Comparison of ENCODE assay signal across 24 cellular contexts in genomic region chr2:128271891-128272585, GRCh38. TPM values are rescaled to one million over a fixed set of nuclear protein-coding genes. Genes with fewer than 3 reads are reported as not detected.
DNase-seq lines count a peak whose midpoint lies in the region; ATAC-seq and TF ChIP-seq lines count a peak whose summit lies in the region.
"Had no signal": no experiment of that assay in that cellular context is flagged by ENCODE, and none has a peak within 500 bp of the region (broad histone marks: within the 10 kb centered on the region; RNA-seq: fewer than 3 reads in every experiment).

No MANE protein-coding gene starts in this region.

- H4K8ac ChIP-seq in trophoblast cell (ENCODE audit: low read depth, low read length): no peak overlapping the region

- peaks cover 4% of the 10 kb centered on the region for H3K36me3 ChIP-seq in H7 (replicated peaks; ENCODE audit: control insufficient read depth, insufficient read depth, low read length)
- peaks cover 25% of the 10 kb centered on the region for H3K36me3 ChIP-seq in WERI-Rb-1
- H3K36me3 ChIP-seq in trophoblast cell (ENCODE audit: control insufficient read depth in 1 of 2, insufficient read depth in 2 of 2, low read length in 2 of 2): peaks cover 10 to 21% of the 10 kb centered on the region in 2 experiments
- H3K36me3 ChIP-seq in GM23338 (ENCODE audit: insufficient read depth): no peaks in the 10 kb centered on the region
- H3K36me3 ChIP-seq: breast epithelium, colonic mucosa, uterus had no signal

- H2AFZ ChIP-seq in trophoblast cell (ENCODE audit: insufficient read depth, low read length, poor library complexity) (no peak overlapping the region), GM23338 (no peak overlapping the region)
- H2AFZ ChIP-seq: hepatocyte had no signal

- H3K23ac ChIP-seq in trophoblast cell (ENCODE audit: low read length): no peak overlapping the region

- H3K36me3 Mint-ChIP-seq in GM23338 (ENCODE audit: low read depth): peaks cover 32% of the 10 kb centered on the region

- H3K4me1 ChIP-seq in trophoblast cell (ENCODE audit: control insufficient read depth in 1 of 2, insufficient read depth in 2 of 2, low read length in 2 of 2): peaks cover 8 to 9% of the 10 kb centered on the region in 2 experiments
- no peaks in the 10 kb centered on the region for H3K4me1 ChIP-seq in GM23338 (ENCODE audit: insufficient read depth)
- H3K4me1 ChIP-seq: breast epithelium, colonic mucosa, uterus had no signal

- H3K4me3 ChIP-seq in H7 (ENCODE audit: insufficient read depth, low read depth, low read length): no peak overlapping the region
- no peak overlapping the region for H3K4me3 ChIP-seq in WERI-Rb-1 (ENCODE audit: low read depth, low read length)
- no peak overlapping the region for H3K4me3 ChIP-seq in trophoblast cell (ENCODE audit: low read depth, low read length)
- H3K4me3 ChIP-seq in GM23338: no peak overlapping the region
- H3K4me3 ChIP-seq: breast epithelium, colonic mucosa, hepatocyte, suprapubic skin, uterus had no signal

- no peak overlapping the region for H3K4me3 Mint-ChIP-seq in GM23338
- H3K4me3 Mint-ChIP-seq: activated CD4-positive, alpha-beta T cell treated with anti-CD3 and anti-CD28 coated beads for 36 hours; T-helper 17 cell had no signal

- no peak overlapping the region for H2BK5ac ChIP-seq in trophoblast cell (ENCODE audit: low read depth, low read length, poor library complexity)

- no peak overlapping the region for H3K14ac ChIP-seq in trophoblast cell (ENCODE audit: low read length)

- H3K18ac ChIP-seq in trophoblast cell (ENCODE audit: low read length): peak overlapping the region; percentile 1

- peaks cover 2% of the 10 kb centered on the region for H3K9me3 ChIP-seq in WERI-Rb-1 (ENCODE audit: severe bottlenecking)
- H3K9me3 ChIP-seq in trophoblast cell (ENCODE audit: insufficient read depth, low read depth, low read length): peaks cover 2% of the 10 kb centered on the region
- H3K9me3 ChIP-seq: colonic mucosa, SK-N-SH, suprapubic skin, uterus had no signal

- H3K27me3 Mint-ChIP-seq in GM23338 (ENCODE audit: insufficient read depth, low read depth, poor library complexity): peaks cover 10% of the 10 kb centered on the region
- H3K27me3 Mint-ChIP-seq: activated CD4-positive, alpha-beta T cell treated with anti-CD3 and anti-CD28 coated beads for 36 hours; T-helper 17 cell had no signal

- H4K20me1 ChIP-seq in GM23338 (replicated peaks; ENCODE audit: insufficient read depth): peaks cover 21% of the 10 kb centered on the region

- H4K12ac ChIP-seq in trophoblast cell (ENCODE audit: low read depth, low read length): no peak overlapping the region

- DNase-seq in H7 (peak; percentile 39), WERI-Rb-1 (peak; percentile 4), head of caudate nucleus (peak in 24 of 42 donors; percentile 13 to 75 (median 45)), trophoblast cell (no peak), GM23338 (ENCODE audit: low spot score) (no peak)
- DNase-seq in activated naive CD4-positive, alpha-beta T cell (lab: John Stamatoyannopoulos, UW): no peak
- DNase-seq: colonic mucosa; DMS79; foreskin melanocyte; mesendoderm; occipital lobe; SK-N-SH; stimulated activated CD4-positive, alpha-beta T cell treated with anti-CD3 and anti-CD28 coated beads, Interleukin-4, amount 100 ng/mL, for 1 hour; uterus had no signal

- H3K4ac ChIP-seq in trophoblast cell (ENCODE audit: low read depth, low read length): no peak overlapping the region

- no peaks in the 10 kb centered on the region for H3K9me3 Mint-ChIP-seq in GM23338

- H3K79me1 ChIP-seq in trophoblast cell (ENCODE audit: low read length): no peaks in the 10 kb centered on the region

- H2BK12ac ChIP-seq in trophoblast cell (ENCODE audit: low read length): no peak overlapping the region

- H3K4me1 Mint-ChIP-seq in GM23338: no peaks in the 10 kb centered on the region; the same call in 1 of the 3 replicates
- H3K4me1 Mint-ChIP-seq: activated CD4-positive, alpha-beta T cell treated with anti-CD3 and anti-CD28 coated beads for 36 hours had no signal

- TF ChIP-seq CTCF in WERI-Rb-1 (IDR thresholded peaks at IDR 0.05; ENCODE audit: low read depth, low read length) (no peak), GM23338 (conservative IDR thresholded peaks at IDR 0.05; ENCODE audit: low read depth in 2 of 2) (no peak)

- no peaks in the 10 kb centered on the region for H3K9me2 ChIP-seq in GM23338 (ENCODE audit: insufficient read depth)
- H3K9me2 ChIP-seq: SK-N-SH had no signal

- H2AK5ac ChIP-seq in trophoblast cell (ENCODE audit: low read length): no peak overlapping the region

- H3K4me2 ChIP-seq in trophoblast cell (ENCODE audit: low read length) (no peak overlapping the region), GM23338 (no peak overlapping the region)
- H3K4me2 ChIP-seq: hepatocyte, SK-N-SH had no signal

- no peak overlapping the region for H4K91ac ChIP-seq in trophoblast cell (ENCODE audit: low read depth, low read length)

- H3F3A ChIP-seq in GM23338 (replicated peaks; ENCODE audit: low read depth): no peaks in the 10 kb centered on the region

- H3K27ac ChIP-seq in WERI-Rb-1 (no peak overlapping the region), trophoblast cell (ENCODE audit: low read depth, low read length) (no peak overlapping the region), GM23338 (ENCODE audit: low read depth) (no peak overlapping the region)
- H3K27ac ChIP-seq: breast epithelium, C4-2B, colonic mucosa, hepatocyte, suprapubic skin, uterus had no signal

- intact Hi-C loops in head of caudate nucleus (cut with DNase I): loop anchor here (5.0 kb wide), 1 partner anchor 35 kb away; no protein-coding TSS in a partner anchor

- no peak for ATAC-seq in GM18520 (IDR thresholded peaks at IDR 0.05; ENCODE audit: unreplicated experiment)
- ATAC-seq in GM19463 (IDR thresholded peaks at IDR 0.05; ENCODE audit: unreplicated experiment): no peak
- ATAC-seq in GM23338: no peak
- ATAC-seq: activated CD4-positive, alpha-beta T cell treated with anti-CD3 and anti-CD28 coated beads for 36 hours; esophagus mucosa; left colon; T-helper 17 cell had no signal

- WGBS in trophoblast cell (ENCODE audit: extremely low coverage, insufficient coverage, insufficient read length): no CpG with 5 or more reads among the region's 20 CpGs

- H3K79me2 ChIP-seq in trophoblast cell (ENCODE audit: control insufficient read depth, insufficient read depth, low read length, poor library complexity) (no peaks in the 10 kb centered on the region), GM23338 (replicated peaks; ENCODE audit: insufficient read depth) (peaks cover 42% of the 10 kb centered on the region)

- H3K9ac ChIP-seq in trophoblast cell (ENCODE audit: low read length): no peak overlapping the region
- H3K9ac ChIP-seq: SK-N-SH had no signal

- H2BK120ac ChIP-seq in trophoblast cell (ENCODE audit: insufficient read depth, low read length, poor library complexity): no peak overlapping the region

- no peak overlapping the region for H3K27ac Mint-ChIP-seq in GM23338
- H3K27ac Mint-ChIP-seq: activated CD4-positive, alpha-beta T cell treated with anti-CD3 and anti-CD28 coated beads for 36 hours; T-helper 17 cell had no signal

- H3K27me3 ChIP-seq in H7 (ENCODE audit: control insufficient read depth, insufficient read depth, low read length) (no peaks in the 10 kb centered on the region), WERI-Rb-1 (ENCODE audit: insufficient read depth, low read depth, severe bottlenecking) (no peaks in the 10 kb centered on the region), trophoblast cell (ENCODE audit: insufficient read depth, low read length) (no peaks in the 10 kb centered on the region), GM23338 (ENCODE audit: insufficient read depth) (no peaks in the 10 kb centered on the region)
- H3K27me3 ChIP-seq: breast epithelium, colonic mucosa, hepatocyte, suprapubic skin, uterus had no signal

RNA-seq across cellular contexts. Expression of gene HS6ST1, which starts 46.6 kb away (rescaled TPM):
- 76.3 and 102 TPM in 2 replicates for total RNA-seq in H7 (2014; rRNA removed; shearing (Covaris generic))
- 26.6 and 27.7 TPM in 2 replicates for polyA plus RNA-seq in trophoblast cell (2013)
- 76.4 and 106 TPM in 2 replicates for total RNA-seq in GM23338 (2014; rRNA removed; shearing (Covaris generic))
- polyA plus RNA-seq in GM23338 (2016; fragmentation: Nextera tagmentation; extraction: Ambion mirVana): 21.1 and 22.5 TPM in 2 replicates

Comparison
In these comparisons a context has a peak if more than half of its experiments do, and no peak if none do; other contexts are left out.
1. DNase-seq: peak in H7 (single experiment), WERI-Rb-1 (single experiment) and head of caudate nucleus (24 of 42); none in trophoblast cell (0 of 2), GM23338 (single experiment) and activated naive CD4-positive, alpha-beta T cell (0 of 4).